In genomic region chr9:112582863-112583262, GRCh38 we compare ENCODE assay signal across 20 cellular contexts.
DNase-seq lines count a peak whose midpoint lies in the region; ATAC-seq and TF ChIP-seq lines count a peak whose summit lies in the region.
"Had no signal": no experiment of that assay in that cellular context is flagged by ENCODE, and none has a peak within 500 bp of the region (broad histone marks: within the 10 kb centered on the region; RNA-seq: fewer than 3 reads in every experiment).

No MANE protein-coding gene starts in this region.

- H3K4me3 ChIP-seq in GM23338 (peak overlapping the region; percentile 4; the same call in 1 of the 2 replicates), HUES64 (ENCODE audit: low read length) (no peak overlapping the region; the same call in 1 of the 2 replicates)
- H3K4me3 ChIP-seq: BLaER1 treated with 17β-estradiol and CSF1 and Interleukin-3, amounts not matched to agents 10 nM and 100 nM; GM23248 had no signal

- H3K36me3 ChIP-seq in GM23338 (ENCODE audit: insufficient read depth) (no peaks in the 10 kb centered on the region), HUES64 (ENCODE audit: insufficient read depth, low read length) (no peaks in the 10 kb centered on the region)

- H3K79me2 ChIP-seq in GM23338 (replicated peaks; ENCODE audit: insufficient read depth): peaks cover 81% of the 10 kb centered on the region

- H3K4me1 ChIP-seq in GM23338 (ENCODE audit: insufficient read depth) (peaks cover 61% of the 10 kb centered on the region), HUES64 (ENCODE audit: insufficient read depth, low read length) (peaks cover 49% of the 10 kb centered on the region)
- H3K4me1 ChIP-seq: BLaER1 treated with 17β-estradiol and CSF1 and Interleukin-3, amounts not matched to agents 10 nM and 100 nM had no signal

- peak overlapping the region; percentile 47; the same call in 2 of the 3 replicates for H3K4me3 Mint-ChIP-seq in GM23338
- H3K4me3 Mint-ChIP-seq in glutamatergic neuron (ENCODE audit: unreplicated experiment): no peak overlapping the region
- no peak overlapping the region for H3K4me3 Mint-ChIP-seq in stimulated activated memory B cell treated with anti-CD40 and anti-IgM and Interleukin-4, amounts not matched to agents 10 μg/mL and 1 μg/mL and 100 μg/mL, for 72 hours
- H3K4me3 Mint-ChIP-seq: CD4-positive, alpha-beta T cell; HFFc6; IgD-negative memory B cell had no signal

- H3K9me3 ChIP-seq in HUES64 (ENCODE audit: insufficient read depth, low read depth, low read length): no peaks in the 10 kb centered on the region
- H3K9me3 ChIP-seq: BLaER1 treated with 17β-estradiol and CSF1 and Interleukin-3, amounts not matched to agents 10 nM and 100 nM had no signal

- WGBS in HUES64: 73% methylated on average over 1 of the region's 1 CpG

- H3K4me1 Mint-ChIP-seq in GM23338 (peaks cover 70% of the 10 kb centered on the region), glutamatergic neuron (ENCODE audit: low read depth, unreplicated experiment) (peaks cover 7% of the 10 kb centered on the region)
- H3K4me1 Mint-ChIP-seq in stimulated activated memory B cell treated with anti-CD40 and anti-IgM and Interleukin-4, amounts not matched to agents 10 μg/mL and 1 μg/mL and 100 μg/mL, for 72 hours: no peaks in the 10 kb centered on the region
- H3K4me1 Mint-ChIP-seq: IgD-negative memory B cell had no signal

- ATAC-seq in GM23338 (peak; percentile 78), HG03139 (IDR thresholded peaks at IDR 0.05; ENCODE audit: unreplicated experiment) (no peak)
- no peak for ATAC-seq in stimulated activated memory B cell treated with anti-CD40 and anti-IgM and Interleukin-4, amounts not matched to agents 10 μg/mL and 1 μg/mL and 100 μg/mL, for 72 hours

- no peaks in the 10 kb centered on the region for H3K9me2 ChIP-seq in GM23338 (ENCODE audit: insufficient read depth)

- H3K27ac Mint-ChIP-seq in GM23338 (peak overlapping the region; percentile 96), glutamatergic neuron (ENCODE audit: unreplicated experiment) (peak overlapping the region; percentile 5)
- no peak overlapping the region for H3K27ac Mint-ChIP-seq in stimulated activated memory B cell treated with anti-CD40 and anti-IgM and Interleukin-4, amounts not matched to agents 10 μg/mL and 1 μg/mL and 100 μg/mL, for 72 hours
- H3K27ac Mint-ChIP-seq: CD4-positive, alpha-beta T cell; HFFc6 had no signal

- H2AFZ ChIP-seq in GM23338: no peak overlapping the region
- H2AFZ ChIP-seq: GM23248 had no signal

- peaks cover 14% of the 10 kb centered on the region; the same call in 1 of the 2 replicates for H4K20me1 ChIP-seq in GM23338 (replicated peaks; ENCODE audit: insufficient read depth)

- TF ChIP-seq CTCF in GM23338 (conservative IDR thresholded peaks at IDR 0.05; ENCODE audit: low read depth in 2 of 2): no peak
- no peak for TF ChIP-seq CTCF in glutamatergic neuron (IDR thresholded peaks at IDR 0.05; ENCODE audit: partially characterized antibody, unreplicated experiment)

- H3K27ac ChIP-seq in GM23338 (ENCODE audit: low read depth) (peak overlapping the region; percentile 70), HUES64 (ENCODE audit: low read depth, low read length) (peak overlapping the region; percentile 69; the same call in 1 of the 2 replicates)
- H3K27ac ChIP-seq: 22Rv1; BLaER1 treated with 17β-estradiol and CSF1 and Interleukin-3, amounts not matched to agents 10 nM and 100 nM; GM23248; HL-60 had no signal

- H3K27me3 ChIP-seq in GM23338 (ENCODE audit: insufficient read depth) (no peaks in the 10 kb centered on the region), HUES64 (ENCODE audit: insufficient read depth, low read length) (no peaks in the 10 kb centered on the region)
- H3K27me3 ChIP-seq: BLaER1 treated with 17β-estradiol and CSF1 and Interleukin-3, amounts not matched to agents 10 nM and 100 nM had no signal

- DNase-seq in GM23338 (ENCODE audit: low spot score) (peak; percentile 69), glutamatergic neuron (no peak), iPS-NIHi11 (ENCODE audit: low spot score) (peak; percentile 21), NCI-H2171 (lab: John Stamatoyannopoulos, UW) (no peak)
- DNase-seq in stimulated activated CD4-positive, alpha-beta T cell treated with anti-CD3 and anti-CD28 coated beads, Interleukin-2, amount 100 ng/mL, for 48 hours: no peak
- DNase-seq: AML-193; Calu3; CD4-positive, alpha-beta T cell; DMS 273 treated with DMSO at 0.1 percent for 48 hours; GM23248; HCEC 1CT; HFFc6; KG1 had no signal

- H3K36me3 Mint-ChIP-seq in GM23338 (ENCODE audit: low read depth): no peaks in the 10 kb centered on the region
- H3K36me3 Mint-ChIP-seq in glutamatergic neuron (ENCODE audit: unreplicated experiment): no peaks in the 10 kb centered on the region
- H3K36me3 Mint-ChIP-seq in stimulated activated memory B cell treated with anti-CD40 and anti-IgM and Interleukin-4, amounts not matched to agents 10 μg/mL and 1 μg/mL and 100 μg/mL, for 72 hours: no peaks in the 10 kb centered on the region

- H3K27me3 Mint-ChIP-seq in GM23338 (ENCODE audit: insufficient read depth, low read depth, poor library complexity): no peaks in the 10 kb centered on the region
- H3K27me3 Mint-ChIP-seq in glutamatergic neuron (ENCODE audit: unreplicated experiment): no peaks in the 10 kb centered on the region
- no peaks in the 10 kb centered on the region for H3K27me3 Mint-ChIP-seq in stimulated activated memory B cell treated with anti-CD40 and anti-IgM and Interleukin-4, amounts not matched to agents 10 μg/mL and 1 μg/mL and 100 μg/mL, for 72 hours
- H3K27me3 Mint-ChIP-seq: CD4-positive, alpha-beta T cell; IgD-negative memory B cell had no signal

- peak overlapping the region; percentile 64 for H3K4me2 ChIP-seq in GM23338
- H3K4me2 ChIP-seq: BLaER1 treated with 17β-estradiol and CSF1 and Interleukin-3, amounts not matched to agents 10 nM and 100 nM had no signal

- H3K9me3 Mint-ChIP-seq in GM23338 (no peaks in the 10 kb centered on the region), glutamatergic neuron (ENCODE audit: unreplicated experiment) (no peaks in the 10 kb centered on the region)
- H3K9me3 Mint-ChIP-seq in stimulated activated memory B cell treated with anti-CD40 and anti-IgM and Interleukin-4, amounts not matched to agents 10 μg/mL and 1 μg/mL and 100 μg/mL, for 72 hours: no peaks in the 10 kb centered on the region
- H3K9me3 Mint-ChIP-seq: CD4-positive, alpha-beta T cell; HFFc6; IgD-negative memory B cell had no signal

- no peaks in the 10 kb centered on the region for H3F3A ChIP-seq in GM23338 (replicated peaks; ENCODE audit: low read depth)

- H3K9ac ChIP-seq in HUES64 (ENCODE audit: low read depth, low read length): no peak overlapping the region
- H3K9ac ChIP-seq: BLaER1 treated with 17β-estradiol and CSF1 and Interleukin-3, amounts not matched to agents 10 nM and 100 nM; GM23248 had no signal

TF ChIP-seq in GM23338, 12 proteins besides CTCF, POLR2A, EP300 and RAD21 (continues in another document):
- TF ChIP-seq JUNB (IDR thresholded peaks at IDR 0.05; ENCODE audit: unreplicated experiment) (no peak), NANOG (IDR thresholded peaks at IDR 0.05; ENCODE audit: borderline replicate concordance) (peak; percentile 12; the same call in 1 of the 2 replicates), ZNF331 (CRISPR knock-in tag; IDR thresholded peaks at IDR 0.05; ENCODE audit: low read depth) (no peak), STAT1 (IDR thresholded peaks at IDR 0.05; ENCODE audit: unreplicated experiment) (no peak), REST (IDR thresholded peaks at IDR 0.05; ENCODE audit: unreplicated experiment) (no peak), EZH2 (IDR thresholded peaks at IDR 0.05; ENCODE audit: low read depth, unreplicated experiment) (no peak), CREB1 (CRISPR knock-in tag; IDR thresholded peaks at IDR 0.05; ENCODE audit: low read depth) (no peak)

Comparison
In these comparisons a context has a peak if more than half of its experiments do, and no peak if none do; other contexts are left out.
1. DNase-seq: peak in GM23338 (single experiment) and iPS-NIHi11 (single experiment); none in glutamatergic neuron (single experiment), NCI-H2171 (single experiment) and stimulated activated CD4-positive, alpha-beta T cell treated with anti-CD3 and anti-CD28 coated beads, Interleukin-2, amount 100 ng/mL, for 48 hours (0 of 2).